10 cellular contexts compared by ENCODE assay signal in the genomic region with DNA sequence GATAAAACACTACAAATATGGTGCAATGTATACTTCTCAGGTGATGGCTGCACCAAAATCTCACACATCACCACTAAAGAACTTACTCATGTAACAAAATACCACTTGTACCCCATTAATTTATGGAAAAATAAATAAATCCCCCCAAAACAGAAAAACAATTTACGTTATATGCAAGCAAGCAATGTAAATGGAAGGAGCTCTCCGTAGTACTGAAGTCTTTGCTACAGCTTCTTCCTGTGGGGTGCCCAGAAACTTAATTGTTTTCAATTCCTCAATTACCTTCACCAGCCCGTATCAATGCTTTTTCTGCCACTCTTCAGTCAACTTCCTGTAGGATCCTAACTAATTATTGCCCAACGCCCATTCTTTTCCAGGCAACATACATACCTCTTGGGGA.
A peak's percentile ranks its signal among the peaks of the same experiment; 100 is the strongest.
DNase-seq lines count a peak whose midpoint lies in the region; ATAC-seq and TF ChIP-seq lines count a peak whose summit lies in the region.
"Had no signal": no experiment of that assay in that cellular context is flagged by ENCODE, and none has a peak within 500 bp of the region (broad histone marks: within the 10 kb centered on the region; RNA-seq: fewer than 3 reads in every experiment).

No MANE protein-coding gene starts in this region.

- intact Hi-C loops in HCT116 (cut with micrococcal nuclease): no loop called here

- no peaks in the 10 kb centered on the region for H3K79me2 ChIP-seq in HCT116 (ENCODE audit: insufficient read depth, low read length)

- no peak overlapping the region for H3K9ac ChIP-seq in HCT116 (ENCODE audit: low read length)

- no peaks in the 10 kb centered on the region for H3K4me1 ChIP-seq in HCT116 (ENCODE audit: control insufficient read depth in 1 of 2, insufficient read depth in 2 of 2, low read length in 2 of 2)

- RAD21 ChIA-PET in HCT116 (lab: Charles Lee; ENCODE audit: low non-redundant PET in 1 of 2, low total read pairs in 2 of 2, uncharacterized antibody in 2 of 2, unreplicated experiment in 2 of 2): no interaction called here

- no peaks in the 10 kb centered on the region for H3K4me1 Mint-ChIP-seq in nephron progenitor cell
- H3K4me1 Mint-ChIP-seq: naive thymus-derived CD8-positive, alpha-beta T cell had no signal

- ATAC-seq in HCT116: no peak
- ATAC-seq in GM18873 (IDR thresholded peaks at IDR 0.05; ENCODE audit: low FRiP score, unreplicated experiment): no peak
- ATAC-seq: naive thymus-derived CD8-positive, alpha-beta T cell had no signal

- H3K9me3 ChIP-seq in HCT116 (ENCODE audit: control insufficient read depth in 1 of 2, insufficient read depth in 1 of 2, low read depth in 1 of 2, low read length in 2 of 2): no peaks in the 10 kb centered on the region
- H3K9me3 ChIP-seq: thoracic aorta had no signal

- H3K27me3 ChIP-seq in HCT116 (ENCODE audit: insufficient read depth, low read length): peaks cover 4% of the 10 kb centered on the region

- no TSS peak for BruUV-seq in HCT116 (replicated peaks; lab: Mats Ljungman, UMichigan)

- no peaks in the 10 kb centered on the region for H3K36me3 Mint-ChIP-seq in nephron progenitor cell (ENCODE audit: low read depth)
- H3K36me3 Mint-ChIP-seq: naive thymus-derived CD8-positive, alpha-beta T cell had no signal

- no peak overlapping the region for H3K4me3 Mint-ChIP-seq in nephron progenitor cell
- H3K4me3 Mint-ChIP-seq: naive thymus-derived CD8-positive, alpha-beta T cell had no signal

- no peak for TF ChIP-seq RAD21 in HCT116 (IDR thresholded peaks at IDR 0.05; ENCODE audit: low read depth)

- no peaks in the 10 kb centered on the region for H4K20me1 ChIP-seq in HCT116 (ENCODE audit: insufficient read depth)

- H3K36me3 ChIP-seq in HCT116 (ENCODE audit: control insufficient read depth in 1 of 2, insufficient read depth in 2 of 2, low read length in 2 of 2): no peaks in the 10 kb centered on the region
- H3K36me3 ChIP-seq: thoracic aorta had no signal

- in situ Hi-C loops in T47D (cut with HindIII; ENCODE audit: low pct_unique_long_range_greater_than_20kb, low sequenced_read_pairs): no loop called here

- POLR2A ChIA-PET in HCT116 (lab: Charles Lee): no interaction called here

- no peaks in the 10 kb centered on the region for H3K9me2 ChIP-seq in HCT116 (ENCODE audit: insufficient read depth)

- H3K4me2 ChIP-seq in HCT116 (ENCODE audit: low read length): no peak overlapping the region

- H2AFZ ChIP-seq in HCT116 (ENCODE audit: low read depth, low read length, poor library complexity, severe bottlenecking): no peak overlapping the region

- H3K27ac Mint-ChIP-seq in nephron progenitor cell: no peak overlapping the region
- H3K27ac Mint-ChIP-seq: naive thymus-derived CD8-positive, alpha-beta T cell had no signal

- H3K27me3 Mint-ChIP-seq in nephron progenitor cell (ENCODE audit: low read depth, poor library complexity): peaks cover 14% of the 10 kb centered on the region

- no peak overlapping the region for H3K27ac ChIP-seq in HCT116 (ENCODE audit: low read depth, low read length)
- H3K27ac ChIP-seq: thoracic aorta had no signal

- no peak for TF ChIP-seq POLR2A in HCT116 (IDR thresholded peaks at IDR 0.05; ENCODE audit: borderline replicate concordance, extremely low read depth, insufficient read depth, insufficient read length)

- CTCF ChIA-PET in HCT116 (lab: Charles Lee): no interaction called here

- H3K9me3 Mint-ChIP-seq in nephron progenitor cell: peaks cover 4% of the 10 kb centered on the region

- H3K4me3 ChIP-seq in HCT116 (replicated peaks in 1 of 2; ENCODE audit: low read depth in 1 of 2, low read length in 2 of 2): no peak overlapping the region
- H3K4me3 ChIP-seq: thoracic aorta had no signal

- TF ChIP-seq CTCF in HCT116 (IDR thresholded peaks at IDR 0.05 in 2 of 3, conservative IDR thresholded peaks at IDR 0.05 in 1 of 3; ENCODE audit: borderline replicate concordance in 1 of 3, insufficient read depth in 1 of 3, low read depth in 2 of 3, low read length in 2 of 3) (no peak), nephron progenitor cell (IDR thresholded peaks at IDR 0.05) (no peak)

- no peak for DNase-seq in HCT116 (ENCODE audit: low read depth, low spot score)
- peak; percentile 9 for DNase-seq in NCI-H460 (ENCODE audit: extremely low read depth, low read depth)
- peak; percentile 4 to 56 for DNase-seq in T47D (ENCODE audit: low read depth in 1 of 2, low spot score in 1 of 2)
- DNase-seq in nephron progenitor cell: peak; percentile 13
- DNase-seq in stimulated activated CD4-positive, alpha-beta T cell treated with anti-CD3 and anti-CD28 coated beads, Interleukin-4, amount 100 ng/mL, for 24 hours: no peak
- no peak for DNase-seq in activated gamma-delta T cell (lab: John Stamatoyannopoulos, UW)
- DNase-seq: activated T-cell treated with anti-CD3 and anti-CD28 coated beads, Interleukin-2, amount 50 U/mL, for 48 hours; naive thymus-derived CD8-positive, alpha-beta T cell had no signal

TF ChIP-seq in HCT116, 20 proteins besides CTCF, POLR2A, EP300 and RAD21:
- no peak for TF ChIP-seq MAX (IDR thresholded peaks at IDR 0.05)
- TF ChIP-seq, protein P1, sequence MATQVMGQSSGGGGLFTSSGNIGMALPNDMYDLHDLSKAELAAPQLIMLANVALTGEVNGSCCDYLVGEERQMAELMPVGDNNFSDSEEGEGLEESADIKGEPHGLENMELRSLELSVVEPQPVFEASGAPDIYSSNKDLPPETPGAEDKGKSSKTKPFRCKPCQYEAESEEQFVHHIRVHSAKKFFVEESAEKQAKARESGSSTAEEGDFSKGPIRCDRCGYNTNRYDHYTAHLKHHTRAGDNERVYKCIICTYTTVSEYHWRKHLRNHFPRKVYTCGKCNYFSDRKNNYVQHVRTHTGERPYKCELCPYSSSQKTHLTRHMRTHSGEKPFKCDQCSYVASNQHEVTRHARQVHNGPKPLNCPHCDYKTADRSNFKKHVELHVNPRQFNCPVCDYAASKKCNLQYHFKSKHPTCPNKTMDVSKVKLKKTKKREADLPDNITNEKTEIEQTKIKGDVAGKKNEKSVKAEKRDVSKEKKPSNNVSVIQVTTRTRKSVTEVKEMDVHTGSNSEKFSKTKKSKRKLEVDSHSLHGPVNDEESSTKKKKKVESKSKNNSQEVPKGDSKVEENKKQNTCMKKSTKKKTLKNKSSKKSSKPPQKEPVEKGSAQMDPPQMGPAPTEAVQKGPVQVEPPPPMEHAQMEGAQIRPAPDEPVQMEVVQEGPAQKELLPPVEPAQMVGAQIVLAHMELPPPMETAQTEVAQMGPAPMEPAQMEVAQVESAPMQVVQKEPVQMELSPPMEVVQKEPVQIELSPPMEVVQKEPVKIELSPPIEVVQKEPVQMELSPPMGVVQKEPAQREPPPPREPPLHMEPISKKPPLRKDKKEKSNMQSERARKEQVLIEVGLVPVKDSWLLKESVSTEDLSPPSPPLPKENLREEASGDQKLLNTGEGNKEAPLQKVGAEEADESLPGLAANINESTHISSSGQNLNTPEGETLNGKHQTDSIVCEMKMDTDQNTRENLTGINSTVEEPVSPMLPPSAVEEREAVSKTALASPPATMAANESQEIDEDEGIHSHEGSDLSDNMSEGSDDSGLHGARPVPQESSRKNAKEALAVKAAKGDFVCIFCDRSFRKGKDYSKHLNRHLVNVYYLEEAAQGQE (IDR thresholded peaks at IDR 0.05; ENCODE audit: low read depth): peak; percentile 41

Comparison
In these comparisons a context has a peak if more than half of its experiments do, and no peak if none do; other contexts are left out.
1. DNase-seq: peak in NCI-H460 (single experiment), T47D (2 of 2) and nephron progenitor cell (single experiment); none in HCT116 (single experiment), stimulated activated CD4-positive, alpha-beta T cell treated with anti-CD3 and anti-CD28 coated beads, Interleukin-4, amount 100 ng/mL, for 24 hours (single experiment) and activated gamma-delta T cell (single experiment).